Comparison of ENCODE assay signal across 27 cellular contexts in the genomic region with DNA sequence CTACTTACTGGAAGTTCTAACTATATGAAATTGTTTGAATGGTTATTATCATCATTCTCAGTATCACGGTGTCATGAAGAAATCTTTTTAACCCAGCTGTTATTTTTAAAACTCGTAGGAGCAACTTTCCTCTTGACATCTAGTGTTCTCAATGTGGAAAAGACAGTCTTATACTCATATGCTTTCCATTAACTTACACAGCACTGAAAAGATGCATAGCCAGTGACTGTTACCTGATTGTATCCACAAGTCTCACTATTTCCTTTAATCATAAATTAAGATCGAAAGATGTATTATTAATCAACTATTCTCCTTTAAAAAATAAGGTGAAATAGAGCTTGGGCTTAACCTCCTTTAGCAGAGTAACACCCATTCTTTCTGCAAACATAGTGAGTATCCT.
"Had no signal": no experiment of that assay in that cellular context is flagged by ENCODE, and none has a peak within 500 bp of the region (broad histone marks: within the 10 kb centered on the region; RNA-seq: fewer than 3 reads in every experiment).

No MANE protein-coding gene starts in this region.

- H3K27me3 Mint-ChIP-seq: activated B cell treated with CpG ODN at 0.5 μM for 24 hours; activated CD8-positive, alpha-beta memory T cell treated with anti-CD3 and anti-CD28 coated beads, Interleukin-2, amount 10 ng/mL, durations not matched to agents 7 days and 5 days; activated naive CD8-positive, alpha-beta T cell treated with anti-CD3 and anti-CD28 coated beads, Interleukin-2, amount 50 U/mL, for 24 hours; activated T-cell treated with anti-CD3 and anti-CD28 coated beads, Interleukin-2, amount 50 U/mL, for 24 hours; T-helper 17 cell had no signal

- H3K36me3 ChIP-seq: ascending aorta, brain microvascular endothelial cell, cardiac muscle cell, Peyer's patch, SJSA1 had no signal

- DNase-seq: activated B cell treated with CpG ODN at 0.5 μM for 24 hours; activated CD4-positive, alpha-beta T cell treated with anti-CD3 and anti-CD28 coated beads for 1 hour; activated CD4-positive, alpha-beta T cell treated with anti-CD3 and anti-CD28 coated beads, Interleukin-2, amount 10 ng/mL, durations not matched to agents 24 days and 14 days; activated CD4-positive, alpha-beta T cell treated with anti-CD3 and anti-CD28 coated beads, Interleukin-2, amount 50 U/mL, for 48 hours; activated CD8-positive, alpha-beta memory T cell treated with anti-CD3 and anti-CD28 coated beads, Interleukin-2, amount 10 ng/mL, durations not matched to agents 7 days and 5 days; activated effector memory CD4-positive, alpha-beta T cell treated with Interleukin-2 at 50 U/mL for 16 hours; activated naive CD4-positive, alpha-beta T cell; activated naive CD8-positive, alpha-beta T cell treated with anti-CD3 and anti-CD28 coated beads, Interleukin-2, amount 50 U/mL, for 24 hours; activated T-cell treated with anti-CD3 and anti-CD28 coated beads, Interleukin-2, amount 50 U/mL, for 24 hours; amniotic stem cell; NCI-H1048; NCI-H146; NCI-H2029; NCI-H2107; NCI-H345; NCI-H510A; Peyer's patch; SHP77; T-helper 17 cell; T-helper 9 cell had no signal

- H3K4me1 Mint-ChIP-seq: activated CD4-positive, alpha-beta T cell treated with anti-CD3 and anti-CD28 coated beads, Interleukin-2, amount 10 ng/mL, durations not matched to agents 24 days and 14 days; activated CD8-positive, alpha-beta memory T cell treated with anti-CD3 and anti-CD28 coated beads, Interleukin-2, amount 10 ng/mL, durations not matched to agents 7 days and 5 days had no signal

- ATAC-seq: activated CD8-positive, alpha-beta memory T cell treated with anti-CD3 and anti-CD28 coated beads, Interleukin-2, amount 10 ng/mL, durations not matched to agents 7 days and 5 days; activated naive CD4-positive, alpha-beta T cell treated with anti-CD3 and anti-CD28 coated beads, Interleukin-2, amount 50 U/mL, for 72 hours; T-helper 17 cell had no signal

- H3K4me1 ChIP-seq: ascending aorta, Peyer's patch had no signal

- H3K4me3 ChIP-seq: ascending aorta, cardiac muscle cell, Peyer's patch, SJSA1 had no signal

- H3K27me3 ChIP-seq: ascending aorta, brain microvascular endothelial cell, cardiac muscle cell, Peyer's patch, SJSA1 had no signal

- H3K4me3 Mint-ChIP-seq: activated B cell treated with CpG ODN at 0.5 μM for 24 hours; activated CD4-positive, alpha-beta T cell treated with anti-CD3 and anti-CD28 coated beads, Interleukin-2, amount 10 ng/mL, durations not matched to agents 24 days and 14 days; activated CD8-positive, alpha-beta memory T cell treated with anti-CD3 and anti-CD28 coated beads, Interleukin-2, amount 10 ng/mL, durations not matched to agents 7 days and 5 days; activated naive CD8-positive, alpha-beta T cell treated with anti-CD3 and anti-CD28 coated beads, Interleukin-2, amount 50 U/mL, for 24 hours; activated T-cell treated with anti-CD3 and anti-CD28 coated beads, Interleukin-2, amount 50 U/mL, for 24 hours; activated T-helper 1 cell treated with anti-CD3 and anti-CD28 coated beads, Interleukin-12 subunit alpha, Interleukin-12 subunit beta, Interleukin-2, Interleukin-4 antibody, amounts not matched to agents 30 ng/mL and 10 ng/mL and 1 ng/mL, durations not matched to agents 14 hours and 24 hours and 36 hours; T-helper 17 cell had no signal

- H3K27ac ChIP-seq: ascending aorta, brain microvascular endothelial cell, cardiac muscle cell, Peyer's patch, RWPE1, SJSA1 had no signal

- H3K9me3 Mint-ChIP-seq: activated B cell treated with CpG ODN at 0.5 μM for 24 hours; activated naive CD8-positive, alpha-beta T cell treated with anti-CD3 and anti-CD28 coated beads, Interleukin-2, amount 50 U/mL, for 24 hours; activated T-helper 1 cell treated with anti-CD3 and anti-CD28 coated beads, Interleukin-12 subunit alpha, Interleukin-12 subunit beta, Interleukin-2, Interleukin-4 antibody, amounts not matched to agents 30 ng/mL and 10 ng/mL and 1 ng/mL, durations not matched to agents 14 hours and 24 hours and 36 hours had no signal

- H3K27ac Mint-ChIP-seq: activated B cell treated with CpG ODN at 0.5 μM for 24 hours; activated CD4-positive, alpha-beta T cell treated with anti-CD3 and anti-CD28 coated beads, Interleukin-2, amount 10 ng/mL, durations not matched to agents 24 days and 14 days; activated CD8-positive, alpha-beta memory T cell treated with anti-CD3 and anti-CD28 coated beads, Interleukin-2, amount 10 ng/mL, durations not matched to agents 7 days and 5 days; activated naive CD4-positive, alpha-beta T cell treated with anti-CD3 and anti-CD28 coated beads, Interleukin-2, amount 50 U/mL, for 72 hours; activated naive CD8-positive, alpha-beta T cell treated with anti-CD3 and anti-CD28 coated beads, Interleukin-2, amount 50 U/mL, for 24 hours; activated T-cell treated with anti-CD3 and anti-CD28 coated beads, Interleukin-2, amount 50 U/mL, for 24 hours; activated T-helper 1 cell treated with anti-CD3 and anti-CD28 coated beads, Interleukin-12 subunit alpha, Interleukin-12 subunit beta, Interleukin-2, Interleukin-4 antibody, amounts not matched to agents 30 ng/mL and 10 ng/mL and 1 ng/mL, durations not matched to agents 14 hours and 24 hours and 36 hours; T-helper 17 cell had no signal

- H3K36me3 Mint-ChIP-seq: activated CD8-positive, alpha-beta memory T cell treated with anti-CD3 and anti-CD28 coated beads, Interleukin-2, amount 10 ng/mL, durations not matched to agents 7 days and 5 days; activated naive CD4-positive, alpha-beta T cell treated with anti-CD3 and anti-CD28 coated beads, Interleukin-2, amount 50 U/mL, for 72 hours had no signal

- H3K9me3 ChIP-seq: ascending aorta, Peyer's patch, SJSA1 had no signal
